ENCODE assay signal across 25 cellular contexts in genomic region chr4:109557433-109557832, GRCh38. TPM values are rescaled to one million over a fixed set of nuclear protein-coding genes. Genes with fewer than 3 reads are reported as not detected.
DNase-seq lines count a peak whose midpoint lies in the region; ATAC-seq, FAIRE-seq and TF ChIP-seq lines count a peak whose summit lies in the region.
"Had no signal": no experiment of that assay in that cellular context is flagged by ENCODE, and none has a peak within 500 bp of the region (broad histone marks: within the 10 kb centered on the region; RNA-seq: fewer than 3 reads in every experiment).

No MANE protein-coding gene starts in this region.

- no peak for FAIRE-seq in K562 (lab: Jason Lieb, UNC)
- FAIRE-seq: A204.1, D721Med, G401.6, GM12892, GM18507 had no signal

- TF ChIP-seq EP300 in K562 (IDR thresholded peaks at IDR 0.05; ENCODE audit: low read length), result no peak

- H3K4me2 ChIP-seq in K562 (ENCODE audit: insufficient read depth, low read length), result no peak overlapping the region
- no peak overlapping the region for H3K4me2 ChIP-seq in mesenchymal stem cell (ENCODE audit: low read length, poor library complexity, severe bottlenecking)
- no peak overlapping the region for H3K4me2 ChIP-seq in trophoblast cell (ENCODE audit: low read length)
- H3K4me2 ChIP-seq: BLaER1 had no signal

- intact Hi-C loops in right cardiac atrium (cut with DNase I) (no loop called here), heart left ventricle (cut with DNase I) (loop anchor here in 2 of 10 donors (10.0 kb wide), 2 partner anchors 123 to 257 kb away; partner anchors contain the start of genes GAR1 (in 1 of the 2) and SEC24B (in 1 of the 2)), K562 (cut with micrococcal nuclease) (no loop called here), spleen (cut with DNase I; ENCODE audit: low total_unique reads) (no loop called here)

- TF ChIP-seq POLR2A in heart left ventricle (IDR thresholded peaks at IDR 0.05) (no peak), K562 (conservative IDR thresholded peaks at IDR 0.05) (no peak), spleen (IDR thresholded peaks at IDR 0.05) (no peak)

- H2AFZ ChIP-seq in K562 (ENCODE audit: low read depth, low read length) (no peak overlapping the region), mesenchymal stem cell (ENCODE audit: low read depth, low read length) (no peak overlapping the region), trophoblast cell (ENCODE audit: insufficient read depth, low read length, poor library complexity) (no peak overlapping the region)

- WGBS in right cardiac atrium, result 98% methylated on average over 28 of the region's 28 CpGs
- 95 to 98% (median 97%) methylated on average over 10 to 28 of the region's 28 CpGs for WGBS in heart left ventricle, 4 donors
- 85% methylated on average over 14 of the region's 28 CpGs for WGBS in K562 (ENCODE audit: insufficient coverage, low coverage, missing lambda C conversion rate)
- over 99% methylated on average over 27 of the region's 28 CpGs for WGBS in mesenchymal stem cell
- WGBS in spleen, 5 donors, result 96 to 100% (median 96%) methylated on average over 1 to 28 of the region's 28 CpGs
- WGBS in trophoblast cell (ENCODE audit: extremely low coverage, insufficient coverage, insufficient read length), result no CpG with 5 or more reads among the region's 28 CpGs

- H3K9me1 ChIP-seq in K562 (ENCODE audit: control insufficient read depth, insufficient read depth, low read length), result no peaks in the 10 kb centered on the region

- no peak overlapping the region for H4K12ac ChIP-seq in trophoblast cell (ENCODE audit: low read depth, low read length)

- H3K36me3 ChIP-seq in heart left ventricle (peaks cover 0 to 4% (median 0%) of the 10 kb centered on the region in 9 donors), K562 (ENCODE audit: control insufficient read depth, insufficient read depth, low read length) (no peaks in the 10 kb centered on the region), mesenchymal stem cell (ENCODE audit: control insufficient read depth in 1 of 2, insufficient read depth in 2 of 2, low read depth in 1 of 2, low read length in 2 of 2) (peaks cover 0 to 9% of the 10 kb centered on the region in 2 experiments), spleen (no peaks in the 10 kb centered on the region), trophoblast cell (ENCODE audit: control insufficient read depth in 1 of 2, insufficient read depth in 2 of 2, low read length in 2 of 2) (no peaks in the 10 kb centered on the region)
- H3K36me3 ChIP-seq: BE2C had no signal

- H3K79me2 ChIP-seq in K562 (ENCODE audit: control insufficient read depth, insufficient read depth, low read length) (no peaks in the 10 kb centered on the region), trophoblast cell (ENCODE audit: control insufficient read depth, insufficient read depth, low read length, poor library complexity) (no peaks in the 10 kb centered on the region)

- H2BK120ac ChIP-seq in mesenchymal stem cell (ENCODE audit: low read depth, low read length) (no peak overlapping the region), trophoblast cell (ENCODE audit: insufficient read depth, low read length, poor library complexity) (no peak overlapping the region)

- peaks cover 24% of the 10 kb centered on the region for H3K36me3 Mint-ChIP-seq in effector memory CD8-positive, alpha-beta T cell (ENCODE audit: insufficient read depth)

- peak in 2 of 3 donors; percentile 23 to 58 for DNase-seq in right cardiac atrium
- DNase-seq in heart left ventricle, result no peak
- no peak for DNase-seq in K562 (ENCODE audit: extremely low read depth in 1 of 4, low spot score in 3 of 4)
- no peak for DNase-seq in mesenchymal stem cell
- peak; percentile 79 for DNase-seq in spleen
- DNase-seq in effector memory CD8-positive, alpha-beta T cell, result no peak
- no peak for DNase-seq in trophoblast cell
- DNase-seq: 8988T; ACHN; BE2C; C1 segment of cervical spinal cord; Calu3; CD8-positive, alpha-beta T cell; DMS79 treated with DMSO at 0.1 percent for 48 hours; GF-D8 had no signal

- H3K4me1 ChIP-seq in right cardiac atrium (ENCODE audit: control insufficient read depth, insufficient read depth, low read length) (no peaks in the 10 kb centered on the region), heart left ventricle (peaks cover 0 to 28% (median 7%) of the 10 kb centered on the region in 12 donors), K562 (replicated peaks in 1 of 2; ENCODE audit: control insufficient read depth in 2 of 2, insufficient read depth in 2 of 2, low read length in 2 of 2) (peaks cover 5 to 17% of the 10 kb centered on the region in 2 experiments; a peak in 4 of 5 replicates), mesenchymal stem cell (ENCODE audit: control insufficient read depth, insufficient read depth, low read depth, low read length) (peaks cover 5% of the 10 kb centered on the region), spleen (peaks cover 9 to 37% (median 21%) of the 10 kb centered on the region in 6 donors), trophoblast cell (ENCODE audit: control insufficient read depth in 1 of 2, insufficient read depth in 2 of 2, low read length in 2 of 2) (peaks cover 9 to 11% of the 10 kb centered on the region in 2 experiments)
- H3K4me1 ChIP-seq: BE2C had no signal

- CTCF ChIA-PET in K562 (lab: Yijun Ruan, JAX; ENCODE audit: low intra/inter-chr PET ratio), result no interaction called here

- peak overlapping the region; percentile 19 for H2BK15ac ChIP-seq in mesenchymal stem cell (ENCODE audit: low read depth, poor library complexity, severe bottlenecking)

- peaks cover under 1% of the 10 kb centered on the region for H3K79me1 ChIP-seq in mesenchymal stem cell (replicated peaks; ENCODE audit: low read length, poor library complexity, severe bottlenecking)
- no peaks in the 10 kb centered on the region for H3K79me1 ChIP-seq in trophoblast cell (ENCODE audit: low read length)

- no TSS peak for BruUV-seq in K562 (replicated peaks; lab: Mats Ljungman, UMichigan)

- no peak overlapping the region for H2BK12ac ChIP-seq in mesenchymal stem cell (ENCODE audit: low read length in 2 of 2)
- no peak overlapping the region for H2BK12ac ChIP-seq in trophoblast cell (ENCODE audit: low read length)

- no peak overlapping the region for H2BK5ac ChIP-seq in mesenchymal stem cell (ENCODE audit: low read depth, low read length, poor library complexity, severe bottlenecking)
- H2BK5ac ChIP-seq in trophoblast cell (ENCODE audit: low read depth, low read length, poor library complexity), result no peak overlapping the region

- H3K9me3 ChIP-seq in right cardiac atrium (ENCODE audit: control insufficient read depth, low read length), result no peaks in the 10 kb centered on the region
- H3K9me3 ChIP-seq in heart left ventricle, result no peaks in the 10 kb centered on the region
- H3K9me3 ChIP-seq in K562 (replicated peaks; ENCODE audit: control insufficient read depth, insufficient read depth, low read depth, low read length), result 0 out of 2 replicates have a peak, but pooled peaks cover 2% of the 10 kb centered on the region
- no peaks in the 10 kb centered on the region for H3K9me3 ChIP-seq in mesenchymal stem cell (ENCODE audit: control insufficient read depth, low read length)
- H3K9me3 ChIP-seq in spleen, result peaks cover 0 to 13% (median 5%) of the 10 kb centered on the region in 8 donors
- H3K9me3 ChIP-seq in trophoblast cell (ENCODE audit: insufficient read depth, low read depth, low read length), result peaks cover 3% of the 10 kb centered on the region
- H3K9me3 ChIP-seq: BE2C, Caco-2 had no signal

- H3K4me3 ChIP-seq in right cardiac atrium (ENCODE audit: low read length) (no peak overlapping the region), heart left ventricle (no peak overlapping the region), K562 (no peak overlapping the region), mesenchymal stem cell (ENCODE audit: insufficient read depth in 1 of 2, low read depth in 1 of 2, low read length in 2 of 2) (no peak overlapping the region), spleen (no peak overlapping the region), trophoblast cell (ENCODE audit: low read depth, low read length) (no peak overlapping the region)
- H3K4me3 ChIP-seq: BLaER1 had no signal

- no peak overlapping the region for H2AK5ac ChIP-seq in mesenchymal stem cell (ENCODE audit: low read length, severe bottlenecking)
- no peak overlapping the region for H2AK5ac ChIP-seq in trophoblast cell (ENCODE audit: low read length)

- no peak overlapping the region for H4K91ac ChIP-seq in mesenchymal stem cell (ENCODE audit: low read length)
- no peak overlapping the region for H4K91ac ChIP-seq in trophoblast cell (ENCODE audit: low read depth, low read length)

- ATAC-seq in right cardiac atrium (no peak), heart left ventricle (no peak), K562 (no peak), GM21526 (IDR thresholded peaks at IDR 0.05; ENCODE audit: low FRiP score, unreplicated experiment) (no peak)
- ATAC-seq in effector memory CD8-positive, alpha-beta T cell (replicated peaks), result no peak
- ATAC-seq: CD8-positive, alpha-beta T cell had no signal

- peaks cover 10 to 15% of the 10 kb centered on the region in 2 donors for H3K4me1 Mint-ChIP-seq in effector memory CD8-positive, alpha-beta T cell (ENCODE audit: low read depth in 2 of 2)

- no peak overlapping the region for H3K27ac Mint-ChIP-seq in effector memory CD8-positive, alpha-beta T cell
- H3K27ac Mint-ChIP-seq: CD8-positive, alpha-beta T cell had no signal

- H4K8ac ChIP-seq in mesenchymal stem cell (ENCODE audit: low read length) (no peak overlapping the region), trophoblast cell (ENCODE audit: low read depth, low read length) (no peak overlapping the region)

- H3K23ac ChIP-seq in mesenchymal stem cell (ENCODE audit: low read length in 2 of 2), result no peak overlapping the region
- H3K23ac ChIP-seq in trophoblast cell (ENCODE audit: low read length), result no peak overlapping the region

- H3K4ac ChIP-seq in mesenchymal stem cell (ENCODE audit: low read depth in 1 of 2, low read length in 2 of 2) (no peak overlapping the region), trophoblast cell (ENCODE audit: low read depth, low read length) (no peak overlapping the region)

- TF ChIP-seq CTCF in heart left ventricle (IDR thresholded peaks at IDR 0.05) (no peak), K562 (IDR thresholded peaks at IDR 0.05 in 2 of 3, conservative IDR thresholded peaks at IDR 0.05 in 1 of 3; ENCODE audit: insufficient read depth in 2 of 3, low read depth in 1 of 3, low read length in 3 of 3) (no peak), spleen (IDR thresholded peaks at IDR 0.05 in 8 of 11, conservative IDR thresholded peaks at IDR 0.05 in 3 of 11) (no peak)

- H3K9me3 Mint-ChIP-seq in effector memory CD8-positive, alpha-beta T cell, result no peaks in the 10 kb centered on the region
- H3K9me3 Mint-ChIP-seq: CD8-positive, alpha-beta T cell had no signal

- in situ Hi-C loops in K562 (cut with MboI), result no loop called here

- POLR2A ChIA-PET in K562 (lab: Yijun Ruan, JAX), result no interaction called here

- TF ChIP-seq RAD21 in K562 (CRISPR knock-in tag; conservative IDR thresholded peaks at IDR 0.05 in 1 of 2, IDR thresholded peaks at IDR 0.05 in 1 of 2), result no peak

- H3K27ac ChIP-seq in right cardiac atrium (ENCODE audit: low read length) (no peak overlapping the region), heart left ventricle (no peak overlapping the region), K562 (ENCODE audit: extremely low read depth, low read depth, low read length) (no peak overlapping the region), mesenchymal stem cell (ENCODE audit: low read length, poor library complexity, severe bottlenecking) (no peak overlapping the region), spleen (no peak overlapping the region), trophoblast cell (ENCODE audit: low read depth, low read length) (no peak overlapping the region)
- H3K27ac ChIP-seq: BLaER1 had no signal

- H3K18ac ChIP-seq in mesenchymal stem cell (ENCODE audit: low read depth in 1 of 2, low read length in 2 of 2), result no peak overlapping the region
- H3K18ac ChIP-seq in trophoblast cell (ENCODE audit: low read length), result no peak overlapping the region

- H3K27me3 ChIP-seq in right cardiac atrium (ENCODE audit: control insufficient read depth, insufficient read depth), result no peaks in the 10 kb centered on the region
- peaks cover 0 to 7% (median 0%) of the 10 kb centered on the region in 9 donors for H3K27me3 ChIP-seq in heart left ventricle
- H3K27me3 ChIP-seq in K562 (ENCODE audit: control insufficient read depth in 2 of 2, insufficient read depth in 2 of 2, low read length in 2 of 2), result peaks cover 0 to 4% of the 10 kb centered on the region in 2 experiments; a peak in 1 of 5 replicates
- no peaks in the 10 kb centered on the region for H3K27me3 ChIP-seq in mesenchymal stem cell (ENCODE audit: control insufficient read depth in 1 of 2, insufficient read depth in 1 of 2, low read length in 2 of 2)
- peaks cover 0 to 14% (median 0%) of the 10 kb centered on the region in 7 donors for H3K27me3 ChIP-seq in spleen (replicated peaks in 1 of 7)
- H3K27me3 ChIP-seq in trophoblast cell (ENCODE audit: insufficient read depth, low read length), result no peaks in the 10 kb centered on the region

- H3K14ac ChIP-seq in mesenchymal stem cell (ENCODE audit: low read length in 2 of 2), result no peak overlapping the region
- H3K14ac ChIP-seq in trophoblast cell (ENCODE audit: low read length), result no peak overlapping the region

- no peak overlapping the region for H3K4me3 Mint-ChIP-seq in effector memory CD8-positive, alpha-beta T cell
- H3K4me3 Mint-ChIP-seq: CD14-positive monocyte; CD8-positive, alpha-beta T cell had no signal

- H3K9ac ChIP-seq in K562 (ENCODE audit: insufficient read depth in 1 of 2, low read depth in 2 of 2, low read length in 2 of 2), result no peak overlapping the region
- no peak overlapping the region for H3K9ac ChIP-seq in mesenchymal stem cell (ENCODE audit: low read length)
- no peak overlapping the region for H3K9ac ChIP-seq in trophoblast cell (ENCODE audit: low read length)
- H3K9ac ChIP-seq: BLaER1 had no signal

- H4K20me1 ChIP-seq in K562 (replicated peaks; ENCODE audit: control insufficient read depth, insufficient read depth, low read length), result no peaks in the 10 kb centered on the region
- H4K20me1 ChIP-seq: BLaER1 had no signal

- no peaks in the 10 kb centered on the region for H3K27me3 Mint-ChIP-seq in effector memory CD8-positive, alpha-beta T cell
- H3K27me3 Mint-ChIP-seq: CD4-positive, CD25-positive, alpha-beta regulatory T cell had no signal

RNA-seq across cellular contexts. Expression of gene MCUB, which starts 2.6 kb away (rescaled TPM):
- total RNA-seq in right cardiac atrium, result 10 to 100 TPM; 10.8 to 25.3 (median 18.5) TPM
- 14.8 TPM for polyA plus RNA-seq in right cardiac atrium
- 10 to 100 TPM in 1 of 9 donors, 1 to 10 TPM in 8; 2.6 to 15.1 (median 4.7) TPM for total RNA-seq in heart left ventricle
- polyA plus RNA-seq in heart left ventricle, result 1 to 10 TPM; 1.6 to 4.3 TPM
- total RNA-seq in K562 (2011; cell fraction: chromatin; rRNA removed; ENCODE audit: low replicate concordance), result 0.56 and 2.8 TPM in 2 replicates
- 0.66 and 0.67 TPM in 2 replicates for total RNA-seq in K562 (2011; cell fraction: nucleolus; rRNA removed)
- total RNA-seq in K562 (2011; cell fraction: nucleoplasm; rRNA removed), result 1.2 and 1.8 TPM in 2 replicates
- total RNA-seq in K562 (2014; rRNA removed), result 5.4 and 13.8 TPM in 2 replicates
- total RNA-seq in K562 (2014; rRNA removed; fragmentation: Illumina TruSeq; extraction: Trizol), result 6.4 and 6.6 TPM in 2 replicates
- total RNA-seq in K562 (2015; rRNA removed; fragmentation: Illumina TruSeq; extraction: Trizol), result 4.3 and 4.4 TPM in 2 replicates
- 10.6 and 11.8 TPM in 2 replicates for total RNA-seq in K562 (2021)
- 4.3 and 6.0 TPM in 2 replicates for polyA plus RNA-seq in K562 (2011; rRNA removed)
- polyA plus RNA-seq in K562 (2011; cell fraction: cytosol; rRNA removed), result 4.4 and 5.5 TPM in 2 replicates
- polyA plus RNA-seq in K562 (2011; cell fraction: nucleus; rRNA removed), result 1.7 and 2.5 TPM in 2 replicates
- polyA plus RNA-seq in K562 (2012), result 8.8 and 11.2 TPM in 2 replicates
- 4.5 and 4.6 TPM in 2 replicates for polyA plus RNA-seq in K562 (2014; fragmentation: Illumina TruSeq; extraction: Trizol)
- 1 to 10 TPM; 1.4 to 1.6 TPM for polyA plus RNA-seq in K562 (2014; fragmentation: Nextera tagmentation; extraction: Ambion mirVana)
- 8.9 and 21.5 TPM in 2 replicates for polyA plus RNA-seq in K562 (2014; rRNA removed)
- polyA minus RNA-seq in K562 (2011; rRNA and poly(A)+ RNA removed), result 3.0 and 4.2 TPM in 2 replicates
- polyA minus RNA-seq in K562 (2011; cell fraction: cytosol; rRNA and poly(A)+ RNA removed), result 1.5 TPM in 1 of 2 replicates, not detected in the other
- polyA minus RNA-seq in K562 (2011; cell fraction: nucleus; rRNA and poly(A)+ RNA removed), result 0.67 and 0.78 TPM in 2 replicates
- 5.4 TPM for polyA plus RNA-seq in mesenchymal stem cell (2013, experiment 1 of 2)
- 6.1 TPM for polyA plus RNA-seq in mesenchymal stem cell (2013, experiment 2 of 2)
- total RNA-seq in spleen, result 10 to 100 TPM; 22.1 to 65.5 (median 29.2) TPM
- polyA plus RNA-seq in spleen, result 10 to 100 TPM; 17.0 to 31.6 (median 22.7) TPM
- polyA plus RNA-seq in trophoblast cell (2013), result 3.8 and 3.9 TPM in 2 replicates

Comparison
In these comparisons a context has a peak if more than half of its experiments do, and no peak if none do; other contexts are left out.
1. DNase-seq: peak in right cardiac atrium (2 of 3) and spleen (single experiment); none in heart left ventricle (0 of 5), K562 (0 of 4), mesenchymal stem cell (single experiment), effector memory CD8-positive, alpha-beta T cell (0 of 3) and trophoblast cell (0 of 2).